Comparison of ENCODE assay signal across 1 cellular context in the genomic region with DNA sequence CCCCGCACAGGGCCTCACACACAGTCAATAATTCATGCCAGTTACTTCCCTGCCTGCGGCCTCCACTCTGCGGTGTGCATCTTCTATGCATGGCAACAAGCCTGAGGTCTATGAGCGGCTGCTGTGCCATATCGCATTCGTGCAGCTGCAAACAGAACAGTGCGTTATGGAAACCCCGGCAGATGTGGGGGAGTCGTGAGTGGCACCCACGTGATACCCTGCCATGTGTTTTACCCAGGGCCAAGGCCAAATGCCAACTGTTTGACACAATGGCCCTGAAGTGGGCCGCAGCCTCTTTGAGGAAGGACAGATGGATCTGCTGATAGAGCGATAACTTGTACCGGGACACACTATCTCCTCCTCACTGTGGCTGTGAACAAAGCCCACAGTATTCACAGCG.
TF ChIP-seq lines count a peak whose summit lies in the region.

No MANE protein-coding gene starts in this region.

TF ChIP-seq in HepG2, 621 proteins besides CTCF, POLR2A, EP300 and RAD21 (continued from another document):
- TF ChIP-seq, protein P1, sequence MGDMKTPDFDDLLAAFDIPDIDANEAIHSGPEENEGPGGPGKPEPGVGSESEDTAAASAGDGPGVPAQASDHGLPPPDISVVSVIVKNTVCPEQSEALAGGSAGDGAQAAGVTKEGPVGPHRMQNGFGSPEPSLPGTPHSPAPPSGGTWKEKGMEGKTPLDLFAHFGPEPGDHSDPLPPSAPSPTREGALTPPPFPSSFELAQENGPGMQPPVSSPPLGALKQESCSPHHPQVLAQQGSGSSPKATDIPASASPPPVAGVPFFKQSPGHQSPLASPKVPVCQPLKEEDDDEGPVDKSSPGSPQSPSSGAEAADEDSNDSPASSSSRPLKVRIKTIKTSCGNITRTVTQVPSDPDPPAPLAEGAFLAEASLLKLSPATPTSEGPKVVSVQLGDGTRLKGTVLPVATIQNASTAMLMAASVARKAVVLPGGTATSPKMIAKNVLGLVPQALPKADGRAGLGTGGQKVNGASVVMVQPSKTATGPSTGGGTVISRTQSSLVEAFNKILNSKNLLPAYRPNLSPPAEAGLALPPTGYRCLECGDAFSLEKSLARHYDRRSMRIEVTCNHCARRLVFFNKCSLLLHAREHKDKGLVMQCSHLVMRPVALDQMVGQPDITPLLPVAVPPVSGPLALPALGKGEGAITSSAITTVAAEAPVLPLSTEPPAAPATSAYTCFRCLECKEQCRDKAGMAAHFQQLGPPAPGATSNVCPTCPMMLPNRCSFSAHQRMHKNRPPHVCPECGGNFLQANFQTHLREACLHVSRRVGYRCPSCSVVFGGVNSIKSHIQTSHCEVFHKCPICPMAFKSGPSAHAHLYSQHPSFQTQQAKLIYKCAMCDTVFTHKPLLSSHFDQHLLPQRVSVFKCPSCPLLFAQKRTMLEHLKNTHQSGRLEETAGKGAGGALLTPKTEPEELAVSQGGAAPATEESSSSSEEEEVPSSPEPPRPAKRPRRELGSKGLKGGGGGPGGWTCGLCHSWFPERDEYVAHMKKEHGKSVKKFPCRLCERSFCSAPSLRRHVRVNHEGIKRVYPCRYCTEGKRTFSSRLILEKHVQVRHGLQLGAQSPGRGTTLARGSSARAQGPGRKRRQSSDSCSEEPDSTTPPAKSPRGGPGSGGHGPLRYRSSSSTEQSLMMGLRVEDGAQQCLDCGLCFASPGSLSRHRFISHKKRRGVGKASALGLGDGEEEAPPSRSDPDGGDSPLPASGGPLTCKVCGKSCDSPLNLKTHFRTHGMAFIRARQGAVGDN (CRISPR knock-in tag; IDR thresholded peaks at IDR 0.05) = 0 out of 2 replicates have a peak, but pooled peaks have one; percentile 9
- TF ChIP-seq NAIF1 (CRISPR knock-in tag; IDR thresholded peaks at IDR 0.05; ENCODE audit: borderline replicate concordance) = no peak
- no peak for TF ChIP-seq KLF15 (CRISPR knock-in tag; IDR thresholded peaks at IDR 0.05; ENCODE audit: borderline replicate concordance)
- TF ChIP-seq DR1 (CRISPR knock-in tag; IDR thresholded peaks at IDR 0.05) = no peak
- TF ChIP-seq, protein P2, sequence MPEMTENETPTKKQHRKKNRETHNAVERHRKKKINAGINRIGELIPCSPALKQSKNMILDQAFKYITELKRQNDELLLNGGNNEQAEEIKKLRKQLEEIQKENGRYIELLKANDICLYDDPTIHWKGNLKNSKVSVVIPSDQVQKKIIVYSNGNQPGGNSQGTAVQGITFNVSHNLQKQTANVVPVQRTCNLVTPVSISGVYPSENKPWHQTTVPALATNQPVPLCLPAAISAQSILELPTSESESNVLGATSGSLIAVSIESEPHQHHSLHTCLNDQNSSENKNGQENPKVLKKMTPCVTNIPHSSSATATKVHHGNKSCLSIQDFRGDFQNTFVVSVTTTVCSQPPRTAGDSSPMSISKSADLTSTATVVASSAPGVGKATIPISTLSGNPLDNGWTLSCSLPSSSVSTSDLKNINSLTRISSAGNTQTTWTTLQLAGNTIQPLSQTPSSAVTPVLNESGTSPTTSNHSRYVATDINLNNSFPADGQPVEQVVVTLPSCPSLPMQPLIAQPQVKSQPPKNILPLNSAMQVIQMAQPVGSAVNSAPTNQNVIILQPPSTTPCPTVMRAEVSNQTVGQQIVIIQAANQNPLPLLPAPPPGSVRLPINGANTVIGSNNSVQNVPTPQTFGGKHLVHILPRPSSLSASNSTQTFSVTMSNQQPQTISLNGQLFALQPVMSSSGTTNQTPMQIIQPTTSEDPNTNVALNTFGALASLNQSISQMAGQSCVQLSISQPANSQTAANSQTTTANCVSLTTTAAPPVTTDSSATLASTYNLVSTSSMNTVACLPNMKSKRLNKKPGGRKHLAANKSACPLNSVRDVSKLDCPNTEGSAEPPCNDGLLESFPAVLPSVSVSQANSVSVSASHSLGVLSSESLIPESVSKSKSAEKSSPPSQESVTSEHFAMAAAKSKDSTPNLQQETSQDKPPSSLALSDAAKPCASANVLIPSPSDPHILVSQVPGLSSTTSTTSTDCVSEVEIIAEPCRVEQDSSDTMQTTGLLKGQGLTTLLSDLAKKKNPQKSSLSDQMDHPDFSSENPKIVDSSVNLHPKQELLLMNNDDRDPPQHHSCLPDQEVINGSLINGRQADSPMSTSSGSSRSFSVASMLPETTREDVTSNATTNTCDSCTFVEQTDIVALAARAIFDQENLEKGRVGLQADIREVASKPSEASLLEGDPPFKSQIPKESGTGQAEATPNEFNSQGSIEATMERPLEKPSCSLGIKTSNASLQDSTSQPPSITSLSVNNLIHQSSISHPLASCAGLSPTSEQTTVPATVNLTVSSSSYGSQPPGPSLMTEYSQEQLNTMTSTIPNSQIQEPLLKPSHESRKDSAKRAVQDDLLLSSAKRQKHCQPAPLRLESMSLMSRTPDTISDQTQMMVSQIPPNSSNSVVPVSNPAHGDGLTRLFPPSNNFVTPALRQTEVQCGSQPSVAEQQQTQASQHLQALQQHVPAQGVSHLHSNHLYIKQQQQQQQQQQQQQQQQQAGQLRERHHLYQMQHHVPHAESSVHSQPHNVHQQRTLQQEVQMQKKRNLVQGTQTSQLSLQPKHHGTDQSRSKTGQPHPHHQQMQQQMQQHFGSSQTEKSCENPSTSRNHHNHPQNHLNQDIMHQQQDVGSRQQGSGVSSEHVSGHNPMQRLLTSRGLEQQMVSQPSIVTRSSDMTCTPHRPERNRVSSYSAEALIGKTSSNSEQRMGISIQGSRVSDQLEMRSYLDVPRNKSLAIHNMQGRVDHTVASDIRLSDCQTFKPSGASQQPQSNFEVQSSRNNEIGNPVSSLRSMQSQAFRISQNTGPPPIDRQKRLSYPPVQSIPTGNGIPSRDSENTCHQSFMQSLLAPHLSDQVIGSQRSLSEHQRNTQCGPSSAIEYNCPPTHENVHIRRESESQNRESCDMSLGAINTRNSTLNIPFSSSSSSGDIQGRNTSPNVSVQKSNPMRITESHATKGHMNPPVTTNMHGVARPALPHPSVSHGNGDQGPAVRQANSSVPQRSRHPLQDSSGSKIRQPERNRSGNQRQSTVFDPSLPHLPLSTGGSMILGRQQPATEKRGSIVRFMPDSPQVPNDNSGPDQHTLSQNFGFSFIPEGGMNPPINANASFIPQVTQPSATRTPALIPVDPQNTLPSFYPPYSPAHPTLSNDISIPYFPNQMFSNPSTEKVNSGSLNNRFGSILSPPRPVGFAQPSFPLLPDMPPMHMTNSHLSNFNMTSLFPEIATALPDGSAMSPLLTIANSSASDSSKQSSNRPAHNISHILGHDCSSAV (CRISPR knock-in tag; IDR thresholded peaks at IDR 0.05; ENCODE audit: borderline replicate concordance) = no peak
- TF ChIP-seq ZNF781 (CRISPR knock-in tag; IDR thresholded peaks at IDR 0.05; ENCODE audit: borderline replicate concordance, not compliant biosample characterization) = no peak
- TF ChIP-seq BRCA1 (CRISPR knock-in tag; IDR thresholded peaks at IDR 0.05) = no peak
- no peak for TF ChIP-seq HOXA7 (CRISPR knock-in tag; IDR thresholded peaks at IDR 0.05)
- TF ChIP-seq, protein P3, sequence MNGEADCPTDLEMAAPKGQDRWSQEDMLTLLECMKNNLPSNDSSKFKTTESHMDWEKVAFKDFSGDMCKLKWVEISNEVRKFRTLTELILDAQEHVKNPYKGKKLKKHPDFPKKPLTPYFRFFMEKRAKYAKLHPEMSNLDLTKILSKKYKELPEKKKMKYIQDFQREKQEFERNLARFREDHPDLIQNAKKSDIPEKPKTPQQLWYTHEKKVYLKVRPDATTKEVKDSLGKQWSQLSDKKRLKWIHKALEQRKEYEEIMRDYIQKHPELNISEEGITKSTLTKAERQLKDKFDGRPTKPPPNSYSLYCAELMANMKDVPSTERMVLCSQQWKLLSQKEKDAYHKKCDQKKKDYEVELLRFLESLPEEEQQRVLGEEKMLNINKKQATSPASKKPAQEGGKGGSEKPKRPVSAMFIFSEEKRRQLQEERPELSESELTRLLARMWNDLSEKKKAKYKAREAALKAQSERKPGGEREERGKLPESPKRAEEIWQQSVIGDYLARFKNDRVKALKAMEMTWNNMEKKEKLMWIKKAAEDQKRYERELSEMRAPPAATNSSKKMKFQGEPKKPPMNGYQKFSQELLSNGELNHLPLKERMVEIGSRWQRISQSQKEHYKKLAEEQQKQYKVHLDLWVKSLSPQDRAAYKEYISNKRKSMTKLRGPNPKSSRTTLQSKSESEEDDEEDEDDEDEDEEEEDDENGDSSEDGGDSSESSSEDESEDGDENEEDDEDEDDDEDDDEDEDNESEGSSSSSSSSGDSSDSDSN (CRISPR knock-in tag; IDR thresholded peaks at IDR 0.05) = no peak
TF ChIP-seq in HepG2: peak in this region for 2.
